Comparison of ENCODE assay signal across 24 cellular contexts in the genomic region with DNA sequence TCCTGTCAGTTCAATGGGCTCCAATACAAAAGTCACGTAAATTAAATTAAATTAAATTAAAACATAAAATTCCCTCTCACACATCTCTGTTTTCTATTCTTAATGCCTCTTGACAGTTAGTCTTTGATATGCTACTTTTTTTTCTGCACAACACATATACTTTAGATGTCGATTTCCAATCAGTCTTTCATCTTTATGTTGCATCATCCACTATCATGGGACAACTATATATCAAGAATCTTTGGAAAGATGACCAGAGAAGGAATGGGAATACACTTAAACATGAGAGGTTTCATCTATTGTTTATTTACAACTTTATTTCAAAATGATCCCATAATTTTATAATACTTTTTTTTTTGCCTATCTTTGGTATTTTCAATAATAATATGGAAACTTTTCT.
"Had no signal": no experiment of that assay in that cellular context is flagged by ENCODE, and none has a peak within 500 bp of the region (broad histone marks: within the 10 kb centered on the region; RNA-seq: fewer than 3 reads in every experiment).

No MANE protein-coding gene starts in this region.

- H3K36me3 Mint-ChIP-seq: activated CD8-positive, alpha-beta memory T cell treated with anti-CD3 and anti-CD28 coated beads, Interleukin-2, amount 10 ng/mL, durations not matched to agents 7 days and 5 days; activated naive CD4-positive, alpha-beta T cell treated with anti-CD3 and anti-CD28 coated beads, Interleukin-2, amount 10 ng/mL, durations not matched to agents 7 days and 5 days; activated naive CD8-positive, alpha-beta T cell had no signal

- H3K36me3 ChIP-seq: brain microvascular endothelial cell, SJSA1, WERI-Rb-1 had no signal

- H3K4me3 ChIP-seq: SJSA1 had no signal

- DNase-seq: activated CD4-positive, alpha-beta memory T cell treated with anti-CD3 and anti-CD28 coated beads, Interleukin-2, amount 10 ng/mL, durations not matched to agents 7 days and 5 days; activated CD4-positive, alpha-beta T cell treated with anti-CD3 and anti-CD28 coated beads for 1 hour; activated CD4-positive, alpha-beta T cell treated with anti-CD3 and anti-CD28 coated beads for 48 hours; activated CD4-positive, CD25-positive, alpha-beta regulatory T cell; activated CD8-positive, alpha-beta memory T cell treated with anti-CD3 and anti-CD28 coated beads for 24 hours; activated CD8-positive, alpha-beta memory T cell treated with anti-CD3 and anti-CD28 coated beads, Interleukin-2, amount 10 ng/mL, durations not matched to agents 7 days and 5 days; activated CD8-positive, alpha-beta memory T cell treated with anti-CD3 and anti-CD28 coated beads, Interleukin-2, amount 50 U/mL, for 48 hours; activated effector memory CD4-positive, alpha-beta T cell treated with Interleukin-2 at 50 U/mL for 16 hours; activated naive CD4-positive, alpha-beta T cell treated with anti-CD3 and anti-CD28 coated beads, Interleukin-2, amount 10 ng/mL, durations not matched to agents 7 days and 5 days; activated naive CD8-positive, alpha-beta T cell treated with anti-CD3 and anti-CD28 coated beads, Interleukin-2, amount 50 U/mL, for 24 hours; activated T-cell treated with anti-CD3 and anti-CD28 coated beads, Interleukin-2, amount 50 U/mL, for 48 hours; anterior cingulate cortex; brain microvascular endothelial cell; Karpas-422; NCI-H187 treated with DMSO at 0.1 percent for 48 hours; NCI-H345; NCI-H524 treated with DMSO at 0.1 percent for 48 hours; SHP77 treated with DMSO at 0.1 percent for 48 hours; T1000; WERI-Rb-1 had no signal

- H3K4me3 Mint-ChIP-seq: activated CD4-positive, alpha-beta memory T cell treated with anti-CD3 and anti-CD28 coated beads, Interleukin-2, amount 10 ng/mL, durations not matched to agents 7 days and 5 days; activated CD8-positive, alpha-beta memory T cell treated with anti-CD3 and anti-CD28 coated beads, Interleukin-2, amount 10 ng/mL, durations not matched to agents 7 days and 5 days; activated naive CD4-positive, alpha-beta T cell treated with anti-CD3 and anti-CD28 coated beads, Interleukin-2, amount 10 ng/mL, durations not matched to agents 7 days and 5 days; activated naive CD8-positive, alpha-beta T cell; activated naive CD8-positive, alpha-beta T cell treated with anti-CD3 and anti-CD28 coated beads, Interleukin-2, amount 50 U/mL, for 24 hours; central memory CD8-positive, alpha-beta T cell had no signal

- ATAC-seq: activated CD8-positive, alpha-beta memory T cell treated with anti-CD3 and anti-CD28 coated beads, Interleukin-2, amount 10 ng/mL, durations not matched to agents 7 days and 5 days; activated naive CD8-positive, alpha-beta T cell treated with anti-CD3 and anti-CD28 coated beads, Interleukin-2, amount 50 U/mL, for 24 hours; Panc1 had no signal

- H3K9me3 Mint-ChIP-seq: activated CD4-positive, alpha-beta memory T cell treated with anti-CD3 and anti-CD28 coated beads, Interleukin-2, amount 10 ng/mL, durations not matched to agents 7 days and 5 days; activated naive CD4-positive, alpha-beta T cell treated with anti-CD3 and anti-CD28 coated beads, Interleukin-2, amount 10 ng/mL, durations not matched to agents 7 days and 5 days; activated naive CD8-positive, alpha-beta T cell treated with anti-CD3 and anti-CD28 coated beads, Interleukin-2, amount 50 U/mL, for 24 hours had no signal

- H3K27ac ChIP-seq: brain microvascular endothelial cell, SJSA1, WERI-Rb-1 had no signal

- H3K9me3 ChIP-seq: SJSA1 had no signal

- H3K4me1 ChIP-seq: SJSA1 had no signal

- H3K27me3 Mint-ChIP-seq: activated CD4-positive, alpha-beta memory T cell treated with anti-CD3 and anti-CD28 coated beads, Interleukin-2, amount 10 ng/mL, durations not matched to agents 7 days and 5 days; activated CD8-positive, alpha-beta memory T cell treated with anti-CD3 and anti-CD28 coated beads, Interleukin-2, amount 10 ng/mL, durations not matched to agents 7 days and 5 days; activated naive CD4-positive, alpha-beta T cell treated with anti-CD3 and anti-CD28 coated beads, Interleukin-2, amount 10 ng/mL, durations not matched to agents 7 days and 5 days; central memory CD8-positive, alpha-beta T cell had no signal

- H3K4me1 Mint-ChIP-seq: activated CD4-positive, alpha-beta memory T cell treated with anti-CD3 and anti-CD28 coated beads, Interleukin-2, amount 10 ng/mL, durations not matched to agents 7 days and 5 days; activated CD8-positive, alpha-beta memory T cell treated with anti-CD3 and anti-CD28 coated beads, Interleukin-2, amount 10 ng/mL, durations not matched to agents 7 days and 5 days; activated naive CD4-positive, alpha-beta T cell treated with anti-CD3 and anti-CD28 coated beads, Interleukin-2, amount 10 ng/mL, durations not matched to agents 7 days and 5 days; activated naive CD8-positive, alpha-beta T cell treated with anti-CD3 and anti-CD28 coated beads, Interleukin-2, amount 50 U/mL, for 24 hours; central memory CD8-positive, alpha-beta T cell had no signal

- H3K27ac Mint-ChIP-seq: activated CD4-positive, alpha-beta memory T cell treated with anti-CD3 and anti-CD28 coated beads, Interleukin-2, amount 10 ng/mL, durations not matched to agents 7 days and 5 days; activated CD8-positive, alpha-beta memory T cell treated with anti-CD3 and anti-CD28 coated beads, Interleukin-2, amount 10 ng/mL, durations not matched to agents 7 days and 5 days; activated naive CD4-positive, alpha-beta T cell treated with anti-CD3 and anti-CD28 coated beads, Interleukin-2, amount 10 ng/mL, durations not matched to agents 7 days and 5 days; activated naive CD8-positive, alpha-beta T cell; activated naive CD8-positive, alpha-beta T cell treated with anti-CD3 and anti-CD28 coated beads, Interleukin-2, amount 50 U/mL, for 24 hours had no signal

- H3K27me3 ChIP-seq: brain microvascular endothelial cell, SJSA1 had no signal
